8 cellular contexts compared by ENCODE assay signal in genomic region chr21:45551316-45551715, GRCh38. TPM values are rescaled to one million over a fixed set of nuclear protein-coding genes. Genes with fewer than 3 reads are reported as not detected.
DNase-seq lines count a peak whose midpoint lies in the region; ATAC-seq and TF ChIP-seq lines count a peak whose summit lies in the region.

No MANE protein-coding gene starts in this region.

- H2AFZ ChIP-seq in DND-41 (ENCODE audit: low read depth, low read length): peak overlapping the region; percentile 33; the same call in 1 of the 2 replicates

- no peaks in the 10 kb centered on the region for H4K20me1 ChIP-seq in DND-41 (ENCODE audit: insufficient read depth, low read length)

- H3K9ac ChIP-seq in DND-41 (ENCODE audit: low read depth, low read length): peak overlapping the region; percentile 56

- no peaks in the 10 kb centered on the region for H3K9me3 ChIP-seq in DND-41 (ENCODE audit: insufficient read depth, low read length, severe bottlenecking)

- H3K79me2 ChIP-seq in DND-41 (ENCODE audit: insufficient read depth, low read length): 0 out of 2 replicates have a peak, but pooled peaks cover 2% of the 10 kb centered on the region

- ATAC-seq in DND-41 (ENCODE audit: insufficient read depth, low read depth) (no peak), HG02981 (IDR thresholded peaks at IDR 0.05; ENCODE audit: unreplicated experiment) (no peak)

- no peak for TF ChIP-seq CTCF in DND-41 (IDR thresholded peaks at IDR 0.05; ENCODE audit: borderline replicate concordance, extremely low read depth, low read length, poor library complexity, severe bottlenecking)

- peaks cover 42% of the 10 kb centered on the region for H3K4me1 ChIP-seq in DND-41 (ENCODE audit: insufficient read depth, low read length)

- H3K36me3 ChIP-seq in DND-41 (ENCODE audit: insufficient read depth, low read length): no peaks in the 10 kb centered on the region; the same call in 1 of the 2 replicates

- H3K27ac ChIP-seq in DND-41 (ENCODE audit: low read length): peak overlapping the region; percentile 89

- H3K27me3 ChIP-seq in DND-41 (ENCODE audit: insufficient read depth, low read length, poor library complexity): no peaks in the 10 kb centered on the region

- peak overlapping the region; percentile 82 for H3K4me2 ChIP-seq in DND-41 (ENCODE audit: insufficient read depth, low read length)

- DNase-seq in DND-41: no peak
- peak; percentile 42 for DNase-seq in MV-4-11 (lab: John Stamatoyannopoulos, UW)
- peak; percentile 68 for DNase-seq in astrocyte of the hippocampus (ENCODE audit: low read depth, low spot score)
- peak; percentile 67 for DNase-seq in myocyte (ENCODE audit: low read depth)
- DNase-seq in RPMI8226: no peak
- no peak for DNase-seq in NCI-H1436 treated with DMSO at 0.1 percent for 48 hours (lab: John Stamatoyannopoulos, UW)
- DNase-seq in putamen (ENCODE audit: low spot score): no peak

- H3K4me3 ChIP-seq in DND-41 (ENCODE audit: low read depth in 1 of 2, low read length in 2 of 2): peak overlapping the region in 1 of 2 experiments; percentile 50; a peak in 2 of 4 replicates

RNA-seq across cellular contexts. Expression of gene SLC19A1, which starts 9.1 kb away (rescaled TPM):
- total RNA-seq in myocyte: 5.2 and 8.2 TPM in 2 replicates
- 9.8 TPM for polyA plus RNA-seq in myocyte (2012)

Comparison
In these comparisons a context has a peak if more than half of its experiments do, and no peak if none do; other contexts are left out.
1. DNase-seq: peak in MV-4-11 (single experiment), astrocyte of the hippocampus (single experiment) and myocyte (single experiment); none in DND-41 (single experiment), RPMI8226 (single experiment), NCI-H1436 treated with DMSO at 0.1 percent for 48 hours (single experiment) and putamen (single experiment).